1 cellular context compared by ENCODE assay signal in genomic region chr14:24093901-24094838, GRCh38.
TF ChIP-seq lines count a peak whose summit lies in the region.

Gene PCK2 (plus strand): TSS chr14:24094311. CDS start chr14:24094406, 95 bp downstream.

TF ChIP-seq in HepG2, 621 proteins besides CTCF, POLR2A, EP300 and RAD21 (continued from another document and continues in another):
- TF ChIP-seq NCOA5 (CRISPR knock-in tag; IDR thresholded peaks at IDR 0.05) (peak; percentile 71; the same call in 1 of the 2 replicates), MYC (CRISPR knock-in tag; IDR thresholded peaks at IDR 0.05; ENCODE audit: borderline replicate concordance) (peak; percentile 94), NFAT5 (CRISPR knock-in tag; IDR thresholded peaks at IDR 0.05) (peak; percentile 87), ZNF224 (CRISPR knock-in tag; IDR thresholded peaks at IDR 0.05) (no peak), RBM22 (optimal IDR thresholded peaks at IDR 0.05; ENCODE audit: low read length) (peak; percentile 94), ZBTB7A (CRISPR knock-in tag; IDR thresholded peaks at IDR 0.05) (no peak), ZNF605 (CRISPR knock-in tag; IDR thresholded peaks at IDR 0.05) (peak; percentile 100), ZNF280B (CRISPR knock-in tag; IDR thresholded peaks at IDR 0.05; ENCODE audit: borderline replicate concordance) (no peak), ZFP82 (CRISPR knock-in tag; IDR thresholded peaks at IDR 0.05; ENCODE audit: borderline replicate concordance) (no peak), IRF1 (CRISPR knock-in tag; IDR thresholded peaks at IDR 0.05; ENCODE audit: low read depth) (peak; percentile 20), ZKSCAN8 (CRISPR knock-in tag; IDR thresholded peaks at IDR 0.05; ENCODE audit: borderline replicate concordance) (peak; percentile 85; the same call in 1 of the 2 replicates), REL (CRISPR knock-in tag; conservative IDR thresholded peaks at IDR 0.05) (no peak), ZNF768 (CRISPR knock-in tag; IDR thresholded peaks at IDR 0.05) (peak; percentile 89), ZBTB2 (CRISPR knock-in tag; IDR thresholded peaks at IDR 0.05; ENCODE audit: low read depth) (no peak), MYPOP (CRISPR knock-in tag; IDR thresholded peaks at IDR 0.05) (no peak), FOSL1 (CRISPR knock-in tag; IDR thresholded peaks at IDR 0.05; ENCODE audit: borderline replicate concordance) (peak; percentile 67; the same call in 1 of the 2 replicates), SNAI1 (CRISPR knock-in tag; IDR thresholded peaks at IDR 0.05; ENCODE audit: borderline replicate concordance) (peak; percentile 90), ZSCAN21 (CRISPR knock-in tag; IDR thresholded peaks at IDR 0.05; ENCODE audit: borderline replicate concordance) (no peak), ZNF841 (CRISPR knock-in tag; IDR thresholded peaks at IDR 0.05; ENCODE audit: borderline replicate concordance) (no peak), NFATC3 (CRISPR knock-in tag; IDR thresholded peaks at IDR 0.05) (peak; percentile 30; the same call in 1 of the 2 replicates), ZNF562 (CRISPR knock-in tag; IDR thresholded peaks at IDR 0.05; ENCODE audit: borderline replicate concordance) (no peak), ATF2 (CRISPR knock-in tag; IDR thresholded peaks at IDR 0.05) (peak; percentile 83), CREM (IDR thresholded peaks at IDR 0.05) (peak; percentile 74), CREM (CRISPR knock-in tag; IDR thresholded peaks at IDR 0.05) (no peak; the same call in 1 of the 2 replicates), ZNF460 (CRISPR knock-in tag; IDR thresholded peaks at IDR 0.05; ENCODE audit: borderline replicate concordance) (no peak), ZNF556 (CRISPR knock-in tag; IDR thresholded peaks at IDR 0.05; ENCODE audit: borderline replicate concordance) (no peak; the same call in 1 of the 2 replicates), ZC3H4 (CRISPR knock-in tag; IDR thresholded peaks at IDR 0.05; ENCODE audit: borderline replicate concordance) (peak; percentile 96), ZBTB49 (CRISPR knock-in tag; IDR thresholded peaks at IDR 0.05; ENCODE audit: borderline replicate concordance) (no peak; the same call in none of the 2 replicates), ZSCAN5A (CRISPR knock-in tag; IDR thresholded peaks at IDR 0.05; ENCODE audit: borderline replicate concordance) (peak; percentile 99), GTF3A (CRISPR knock-in tag; conservative IDR thresholded peaks at IDR 0.05) (no peak), ZNF747 (CRISPR knock-in tag; IDR thresholded peaks at IDR 0.05; ENCODE audit: borderline replicate concordance) (no peak; the same call in 1 of the 2 replicates), TBX2 (CRISPR knock-in tag; IDR thresholded peaks at IDR 0.05; ENCODE audit: borderline replicate concordance) (peak; percentile 77; the same call in 1 of the 2 replicates), NBN (conservative IDR thresholded peaks at IDR 0.05) (no peak), ZNF207 (IDR thresholded peaks at IDR 0.05; ENCODE audit: borderline replicate concordance) (no peak), ZNF432 (CRISPR knock-in tag; IDR thresholded peaks at IDR 0.05; ENCODE audit: borderline replicate concordance) (no peak), NFYC (CRISPR knock-in tag; IDR thresholded peaks at IDR 0.05) (peak; percentile 79), ZGPAT (CRISPR knock-in tag; IDR thresholded peaks at IDR 0.05) (peak; percentile 99), NCOR1 (IDR thresholded peaks at IDR 0.05; ENCODE audit: borderline replicate concordance, low read length) (peak; percentile 88; the same call in 1 of the 2 replicates), ZNF101 (CRISPR knock-in tag; IDR thresholded peaks at IDR 0.05; ENCODE audit: borderline replicate concordance, low read depth) (no peak; the same call in 1 of the 2 replicates), ZNF121 (CRISPR knock-in tag; IDR thresholded peaks at IDR 0.05) (no peak), MAFK (conservative IDR thresholded peaks at IDR 0.05 in 1 of 2, IDR thresholded peaks at IDR 0.05 in 1 of 2; ENCODE audit: low read length in 2 of 2) (no peak), ZNF850 (CRISPR knock-in tag; conservative IDR thresholded peaks at IDR 0.05) (no peak), ATF5 (CRISPR knock-in tag; IDR thresholded peaks at IDR 0.05; ENCODE audit: low read depth) (no peak; the same call in 1 of the 2 replicates), ZNF614 (CRISPR knock-in tag; IDR thresholded peaks at IDR 0.05; ENCODE audit: borderline replicate concordance) (peak; percentile 99)
